8 cellular contexts compared by ENCODE assay signal in the genomic region with DNA sequence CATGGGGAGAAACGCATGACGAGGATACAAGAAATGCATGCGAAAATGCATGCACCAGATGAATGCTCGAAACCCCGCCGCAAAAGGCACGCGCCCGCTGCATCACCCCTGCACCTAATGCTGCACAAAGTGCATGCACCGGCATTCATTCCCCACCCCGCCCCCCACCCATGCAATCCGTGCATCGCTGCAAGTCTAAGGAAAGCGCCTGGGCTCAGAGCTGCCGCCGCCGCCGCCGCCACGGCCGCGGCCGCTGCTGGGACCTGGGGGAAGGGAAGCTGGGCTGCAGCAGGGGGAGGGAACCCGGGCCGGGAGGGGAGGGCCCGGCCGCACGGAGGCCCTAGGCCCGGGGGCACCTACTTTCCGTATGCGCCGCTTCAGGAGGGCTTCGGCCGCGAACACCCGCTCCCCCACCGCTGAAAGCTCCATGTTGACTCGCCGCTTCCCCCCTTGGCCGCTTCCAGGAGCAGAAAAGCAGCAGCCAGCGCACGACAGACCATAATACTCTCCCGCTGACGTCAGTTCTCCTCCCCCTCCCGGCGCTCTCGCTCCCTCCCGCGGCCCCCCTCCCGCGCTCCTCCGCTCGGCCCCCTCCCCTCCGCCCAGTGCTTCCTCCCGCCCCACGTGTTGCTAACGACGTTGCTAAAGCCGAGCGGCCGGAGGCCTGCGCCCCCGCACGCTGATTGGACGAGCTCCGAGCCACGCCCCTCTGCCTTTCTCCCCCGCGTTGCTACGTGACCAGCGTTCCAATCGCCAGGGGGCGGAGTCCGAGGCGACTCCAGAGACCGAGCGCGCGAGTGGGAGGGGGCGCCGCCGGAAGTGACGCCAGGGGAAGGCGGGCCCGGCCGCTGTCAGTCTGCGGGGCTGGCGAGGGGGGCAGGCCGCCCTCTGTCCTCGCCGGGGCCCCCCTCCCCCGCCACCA. TPM values are rescaled to one million over a fixed set of nuclear protein-coding genes. Genes with fewer than 3 reads are reported as not detected.
DNase-seq lines count a peak whose midpoint lies in the region; ATAC-seq, FAIRE-seq and TF ChIP-seq lines count a peak whose summit lies in the region.

A gene (minus strand): TSS at position 508 of the 922 bp plus-strand sequence. CDS start 79 bp downstream, at position 429.

- no peak; the same call in 1 of the 2 replicates for TF ChIP-seq CTCF in WERI-Rb-1 (IDR thresholded peaks at IDR 0.05; ENCODE audit: low read depth, low read length)
- peak; percentile 28 for TF ChIP-seq CTCF in bronchial epithelial cell (IDR thresholded peaks at IDR 0.05; ENCODE audit: insufficient read depth, low read length, severe bottlenecking)

- H3K36me3 ChIP-seq in WERI-Rb-1 (peaks cover 27% of the 10 kb centered on the region), bronchial epithelial cell (ENCODE audit: control insufficient read depth, insufficient read depth, low read length) (peaks cover 6% of the 10 kb centered on the region), small intestine (ENCODE audit: control insufficient read depth in 2 of 2, insufficient read depth in 2 of 2, low read length in 2 of 2) (no peaks in the 10 kb centered on the region)

- 0 to 1% (median 1%) methylated on average over 58 to 92 of the region's 92 CpGs for WGBS in small intestine, 3 donors

- H3K27ac ChIP-seq in WERI-Rb-1, result peak within 1 kb of the TSS; percentile 97
- peak within 1 kb of the TSS; percentile 59 to 90 for H3K27ac ChIP-seq in small intestine (ENCODE audit: low read depth in 1 of 2, low read length in 1 of 2)

- FAIRE-seq in bronchial epithelial cell (lab: Jason Lieb, UNC) (no peak), small intestine (lab: Jason Lieb, UNC) (no peak)

- in situ Hi-C loops in ACHN (cut with HindIII; ENCODE audit: low pct_ligation_motif_present, low pct_unique_long_range_greater_than_20kb, low sequenced_read_pairs), result no loop called here

- DNase-seq in ACHN (peak; percentile 100), NCI-H2196 treated with DMSO at 0.1 percent for 48 hours (lab: John Stamatoyannopoulos, UW; ENCODE audit: unreplicated experiment) (peak; percentile 100), WERI-Rb-1 (peak; percentile 100), bronchial epithelial cell (ENCODE audit: low read depth) (peak; percentile 94), iPS-NIHi7 (ENCODE audit: extremely low spot score) (peak; percentile 96), small intestine (peak; percentile 99)

- H3K27me3 ChIP-seq in WERI-Rb-1 (ENCODE audit: insufficient read depth, low read depth, severe bottlenecking) (no peaks in the 10 kb centered on the region), bronchial epithelial cell (ENCODE audit: control insufficient read depth, insufficient read depth, low read length) (peaks cover 36% of the 10 kb centered on the region), small intestine (ENCODE audit: control insufficient read depth in 2 of 2, insufficient read depth in 2 of 2, low read length in 2 of 2) (peaks cover 18 to 36% of the 10 kb centered on the region in 2 donors)

- H3K4me3 ChIP-seq in WERI-Rb-1 (ENCODE audit: low read depth, low read length) (peak within 1 kb of the TSS; percentile 68), bronchial epithelial cell (ENCODE audit: low read depth, low read length) (peak within 1 kb of the TSS; percentile 84), small intestine (ENCODE audit: low read depth in 1 of 2, low read length in 2 of 2) (peak within 1 kb of the TSS; percentile 67 to 75)

- ATAC-seq in GM18873 (IDR thresholded peaks at IDR 0.05; ENCODE audit: low FRiP score, unreplicated experiment) (peak; percentile 89), HG03135 (IDR thresholded peaks at IDR 0.05; ENCODE audit: unreplicated experiment) (peak; percentile 79)

- peaks cover 0 to 11% of the 10 kb centered on the region in 2 donors for H3K4me1 ChIP-seq in small intestine (ENCODE audit: control insufficient read depth in 2 of 2, insufficient read depth in 1 of 2, low read depth in 1 of 2, low read length in 1 of 2)

- H3K9me3 ChIP-seq in WERI-Rb-1 (ENCODE audit: severe bottlenecking) (no peaks in the 10 kb centered on the region), small intestine (ENCODE audit: control insufficient read depth, low read depth) (no peaks in the 10 kb centered on the region)

RNA-seq across cellular contexts. Expression of the gene that starts here (rescaled TPM):
- 2.6 and 2.7 TPM in 2 replicates for total RNA-seq in bronchial epithelial cell
- polyA plus RNA-seq in small intestine, result 1 to 10 TPM; 2.7 to 6.1 (median 4.5) TPM

Comparison
In these comparisons a context has a peak if more than half of its experiments do, and no peak if none do; other contexts are left out.
1. Peak in every context shown above with its lines: DNase-seq, ATAC-seq, H3K4me3 ChIP-seq and H3K27ac ChIP-seq.